In the genomic region with DNA sequence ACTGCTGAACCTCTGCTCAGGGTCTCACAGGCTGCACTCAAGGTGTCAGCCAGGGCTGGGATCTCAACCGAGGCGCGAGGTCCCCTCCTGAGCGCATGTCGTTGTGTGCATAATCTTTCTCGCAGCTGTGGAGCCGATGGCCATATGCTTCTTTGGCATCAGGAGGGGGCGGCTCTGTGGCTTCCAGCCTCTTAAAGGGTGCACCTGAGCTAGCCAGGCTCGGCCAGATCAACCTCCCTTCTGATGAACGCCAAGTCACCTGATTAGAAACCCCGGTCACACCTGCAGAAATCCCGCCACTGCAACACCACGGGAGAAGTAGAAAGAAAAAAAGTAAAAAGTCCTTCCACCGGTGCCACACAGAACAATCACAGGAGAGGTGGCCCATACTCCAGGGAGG, we compare ENCODE assay signal across 1 cellular context.
TF ChIP-seq lines count a peak whose summit lies in the region.

No MANE protein-coding gene starts in this region.

TF ChIP-seq in GM23338, 12 proteins besides CTCF, POLR2A, EP300 and RAD21 (continued from another document):
- TF ChIP-seq, protein P1, sequence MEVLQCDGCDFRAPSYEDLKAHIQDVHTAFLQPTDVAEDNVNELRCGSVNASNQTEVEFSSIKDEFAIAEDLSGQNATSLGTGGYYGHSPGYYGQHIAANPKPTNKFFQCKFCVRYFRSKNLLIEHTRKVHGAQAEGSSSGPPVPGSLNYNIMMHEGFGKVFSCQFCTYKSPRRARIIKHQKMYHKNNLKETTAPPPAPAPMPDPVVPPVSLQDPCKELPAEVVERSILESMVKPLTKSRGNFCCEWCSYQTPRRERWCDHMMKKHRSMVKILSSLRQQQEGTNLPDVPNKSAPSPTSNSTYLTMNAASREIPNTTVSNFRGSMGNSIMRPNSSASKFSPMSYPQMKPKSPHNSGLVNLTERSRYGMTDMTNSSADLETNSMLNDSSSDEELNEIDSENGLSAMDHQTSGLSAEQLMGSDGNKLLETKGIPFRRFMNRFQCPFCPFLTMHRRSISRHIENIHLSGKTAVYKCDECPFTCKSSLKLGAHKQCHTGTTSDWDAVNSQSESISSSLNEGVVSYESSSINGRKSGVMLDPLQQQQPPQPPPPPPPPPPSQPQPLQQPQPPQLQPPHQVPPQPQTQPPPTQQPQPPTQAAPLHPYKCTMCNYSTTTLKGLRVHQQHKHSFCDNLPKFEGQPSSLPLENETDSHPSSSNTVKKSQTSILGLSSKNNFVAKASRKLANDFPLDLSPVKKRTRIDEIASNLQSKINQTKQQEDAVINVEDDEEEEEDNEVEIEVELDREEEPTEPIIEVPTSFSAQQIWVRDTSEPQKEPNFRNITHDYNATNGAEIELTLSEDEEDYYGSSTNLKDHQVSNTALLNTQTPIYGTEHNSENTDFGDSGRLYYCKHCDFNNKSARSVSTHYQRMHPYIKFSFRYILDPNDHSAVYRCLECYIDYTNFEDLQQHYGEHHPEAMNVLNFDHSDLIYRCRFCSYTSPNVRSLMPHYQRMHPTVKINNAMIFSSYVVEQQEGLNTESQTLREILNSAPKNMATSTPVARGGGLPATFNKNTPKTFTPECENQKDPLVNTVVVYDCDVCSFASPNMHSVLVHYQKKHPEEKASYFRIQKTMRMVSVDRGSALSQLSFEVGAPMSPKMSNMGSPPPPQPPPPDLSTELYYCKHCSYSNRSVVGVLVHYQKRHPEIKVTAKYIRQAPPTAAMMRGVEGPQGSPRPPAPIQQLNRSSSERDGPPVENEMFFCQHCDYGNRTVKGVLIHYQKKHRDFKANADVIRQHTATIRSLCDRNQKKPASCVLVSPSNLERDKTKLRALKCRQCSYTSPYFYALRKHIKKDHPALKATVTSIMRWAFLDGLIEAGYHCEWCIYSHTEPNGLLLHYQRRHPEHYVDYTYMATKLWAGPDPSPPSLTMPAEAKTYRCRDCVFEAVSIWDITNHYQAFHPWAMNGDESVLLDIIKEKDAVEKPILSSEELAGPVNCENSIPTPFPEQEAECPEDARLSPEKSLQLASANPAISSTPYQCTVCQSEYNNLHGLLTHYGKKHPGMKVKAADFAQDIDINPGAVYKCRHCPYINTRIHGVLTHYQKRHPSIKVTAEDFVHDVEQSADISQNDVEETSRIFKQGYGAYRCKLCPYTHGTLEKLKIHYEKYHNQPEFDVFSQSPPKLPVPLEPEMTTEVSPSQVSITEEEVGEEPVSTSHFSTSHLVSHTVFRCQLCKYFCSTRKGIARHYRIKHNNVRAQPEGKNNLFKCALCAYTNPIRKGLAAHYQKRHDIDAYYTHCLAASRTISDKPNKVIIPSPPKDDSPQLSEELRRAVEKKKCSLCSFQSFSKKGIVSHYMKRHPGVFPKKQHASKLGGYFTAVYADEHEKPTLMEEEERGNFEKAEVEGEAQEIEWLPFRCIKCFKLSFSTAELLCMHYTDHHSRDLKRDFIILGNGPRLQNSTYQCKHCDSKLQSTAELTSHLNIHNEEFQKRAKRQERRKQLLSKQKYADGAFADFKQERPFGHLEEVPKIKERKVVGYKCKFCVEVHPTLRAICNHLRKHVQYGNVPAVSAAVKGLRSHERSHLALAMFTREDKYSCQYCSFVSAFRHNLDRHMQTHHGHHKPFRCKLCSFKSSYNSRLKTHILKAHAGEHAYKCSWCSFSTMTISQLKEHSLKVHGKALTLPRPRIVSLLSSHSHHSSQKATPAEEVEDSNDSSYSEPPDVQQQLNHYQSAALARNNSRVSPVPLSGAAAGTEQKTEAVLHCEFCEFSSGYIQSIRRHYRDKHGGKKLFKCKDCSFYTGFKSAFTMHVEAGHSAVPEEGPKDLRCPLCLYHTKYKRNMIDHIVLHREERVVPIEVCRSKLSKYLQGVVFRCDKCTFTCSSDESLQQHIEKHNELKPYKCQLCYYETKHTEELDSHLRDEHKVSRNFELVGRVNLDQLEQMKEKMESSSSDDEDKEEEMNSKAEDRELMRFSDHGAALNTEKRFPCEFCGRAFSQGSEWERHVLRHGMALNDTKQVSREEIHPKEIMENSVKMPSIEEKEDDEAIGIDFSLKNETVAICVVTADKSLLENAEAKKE (CRISPR knock-in tag; IDR thresholded peaks at IDR 0.05): no peak
- TF ChIP-seq EZH2 (IDR thresholded peaks at IDR 0.05; ENCODE audit: low read depth, unreplicated experiment) (no peak), NANOG (IDR thresholded peaks at IDR 0.05; ENCODE audit: borderline replicate concordance) (no peak), CREB1 (CRISPR knock-in tag; IDR thresholded peaks at IDR 0.05; ENCODE audit: low read depth) (no peak), ZNF331 (CRISPR knock-in tag; IDR thresholded peaks at IDR 0.05; ENCODE audit: low read depth) (no peak), EZH2phosphoT487 (IDR thresholded peaks at IDR 0.05; ENCODE audit: unreplicated experiment) (no peak), ETS1 (IDR thresholded peaks at IDR 0.05) (no peak)
